Comparison of ENCODE assay signal across 20 cellular contexts in genomic region chr17:6137716-6138502, GRCh38.
"Had no signal": no experiment of that assay in that cellular context is flagged by ENCODE, and none has a peak within 500 bp of the region (broad histone marks: within the 10 kb centered on the region; RNA-seq: fewer than 3 reads in every experiment).

No MANE protein-coding gene starts in this region.

- H3K9me3 Mint-ChIP-seq: activated CD4-positive, alpha-beta memory T cell treated with anti-CD3 and anti-CD28 coated beads for 36 hours; activated naive CD4-positive, alpha-beta T cell treated with anti-CD3 and anti-CD28 coated beads for 36 hours; activated naive CD8-positive, alpha-beta T cell treated with anti-CD3 and anti-CD28 coated beads, Interleukin-2, amount 50 U/mL, for 24 hours; activated T-helper 2 cell treated with anti-CD3 and anti-CD28 coated beads, Interferon-gamma antibody, Interleukin-2, Interleukin-4, amounts not matched to agents 10 μg/mL and 5 μg/mL and 100 μg/mL, durations not matched to agents 14 hours and 24 hours and 36 hours; memory B cell; naive thymus-derived CD8-positive, alpha-beta T cell had no signal

- H3K36me3 Mint-ChIP-seq: activated CD4-positive, alpha-beta memory T cell treated with anti-CD3 and anti-CD28 coated beads for 36 hours; activated CD8-positive, alpha-beta memory T cell treated with anti-CD3 and anti-CD28 coated beads, Interleukin-2, amount 10 ng/mL, durations not matched to agents 7 days and 5 days; memory B cell; naive thymus-derived CD8-positive, alpha-beta T cell had no signal

- H3K4me3 Mint-ChIP-seq: activated CD4-positive, alpha-beta memory T cell treated with anti-CD3 and anti-CD28 coated beads for 36 hours; activated CD8-positive, alpha-beta memory T cell treated with anti-CD3 and anti-CD28 coated beads, Interleukin-2, amount 10 ng/mL, durations not matched to agents 7 days and 5 days; activated naive CD4-positive, alpha-beta T cell treated with anti-CD3 and anti-CD28 coated beads for 36 hours; activated naive CD8-positive, alpha-beta T cell treated with anti-CD3 and anti-CD28 coated beads, Interleukin-2, amount 50 U/mL, for 24 hours; memory B cell; naive thymus-derived CD8-positive, alpha-beta T cell had no signal

- H3K27ac Mint-ChIP-seq: activated CD4-positive, alpha-beta memory T cell treated with anti-CD3 and anti-CD28 coated beads for 36 hours; activated CD8-positive, alpha-beta memory T cell treated with anti-CD3 and anti-CD28 coated beads, Interleukin-2, amount 10 ng/mL, durations not matched to agents 7 days and 5 days; activated naive CD4-positive, alpha-beta T cell treated with anti-CD3 and anti-CD28 coated beads for 36 hours; activated naive CD8-positive, alpha-beta T cell treated with anti-CD3 and anti-CD28 coated beads, Interleukin-2, amount 50 U/mL, for 24 hours; activated T-helper 2 cell treated with anti-CD3 and anti-CD28 coated beads, Interferon-gamma antibody, Interleukin-2, Interleukin-4, amounts not matched to agents 10 μg/mL and 5 μg/mL and 100 μg/mL, durations not matched to agents 14 hours and 24 hours and 36 hours; memory B cell; naive thymus-derived CD8-positive, alpha-beta T cell had no signal

- H3K27me3 ChIP-seq: stomach, testis, upper lobe of left lung had no signal

- DNase-seq: activated CD4-positive, alpha-beta memory T cell treated with anti-CD3 and anti-CD28 coated beads for 36 hours; activated CD8-positive, alpha-beta memory T cell treated with anti-CD3 and anti-CD28 coated beads, Interleukin-2, amount 10 ng/mL, durations not matched to agents 7 days and 5 days; activated naive CD4-positive, alpha-beta T cell treated with anti-CD3 and anti-CD28 coated beads for 36 hours; activated naive CD8-positive, alpha-beta T cell treated with anti-CD3 and anti-CD28 coated beads, Interleukin-2, amount 50 U/mL, for 24 hours; activated T-cell treated with anti-CD3 and anti-CD28 coated beads, Interleukin-2, amount 50 U/mL, for 1 hour; aorta; left ventricle myocardium superior; naive thymus-derived CD8-positive, alpha-beta T cell; stimulated activated CD4-positive, alpha-beta T cell treated with anti-CD3 and anti-CD28 coated beads, Interleukin-12 subunit alpha, Interleukin-12 subunit beta, amount 100 ng/mL, for 4 hours; stimulated activated CD4-positive, alpha-beta T cell treated with anti-CD3 and anti-CD28 coated beads, Interleukin-2, amount 100 ng/mL, for 24 hours; stomach; testis had no signal

- H3K4me3 ChIP-seq: esophagus muscularis mucosa, hepatocyte, stomach, testis, upper lobe of left lung had no signal

- H3K27ac ChIP-seq: esophagus muscularis mucosa, hepatocyte, neutrophil, parathyroid adenoma, stomach, testis, upper lobe of left lung, VCaP had no signal

- H3K9ac ChIP-seq: parathyroid adenoma had no signal

- H3K4me1 Mint-ChIP-seq: activated CD8-positive, alpha-beta memory T cell treated with anti-CD3 and anti-CD28 coated beads, Interleukin-2, amount 10 ng/mL, durations not matched to agents 7 days and 5 days; activated naive CD8-positive, alpha-beta T cell treated with anti-CD3 and anti-CD28 coated beads, Interleukin-2, amount 50 U/mL, for 24 hours; memory B cell; naive thymus-derived CD8-positive, alpha-beta T cell had no signal

- H3K9me3 ChIP-seq: esophagus muscularis mucosa, neutrophil, stomach, testis, upper lobe of left lung had no signal

- H3K4me2 ChIP-seq: hepatocyte had no signal

- ATAC-seq: activated CD8-positive, alpha-beta memory T cell treated with anti-CD3 and anti-CD28 coated beads, Interleukin-2, amount 10 ng/mL, durations not matched to agents 7 days and 5 days; activated naive CD8-positive, alpha-beta T cell treated with anti-CD3 and anti-CD28 coated beads, Interleukin-2, amount 50 U/mL, for 24 hours; left ventricle myocardium superior; naive thymus-derived CD8-positive, alpha-beta T cell had no signal

- H3K79me2 ChIP-seq: hepatocyte, parathyroid adenoma had no signal

- H3K4me1 ChIP-seq: esophagus muscularis mucosa, parathyroid adenoma, testis, upper lobe of left lung had no signal

- H3K36me3 ChIP-seq: esophagus muscularis mucosa, neutrophil, stomach, upper lobe of left lung had no signal

- H2AFZ ChIP-seq: hepatocyte, parathyroid adenoma had no signal
